In genomic region chr5:68368686-68369359, GRCh38 we compare ENCODE assay signal across 11 cellular contexts.
DNase-seq lines count a peak whose midpoint lies in the region; ATAC-seq and TF ChIP-seq lines count a peak whose summit lies in the region.
"Had no signal": no experiment of that assay in that cellular context is flagged by ENCODE, and none has a peak within 500 bp of the region (broad histone marks: within the 10 kb centered on the region; RNA-seq: fewer than 3 reads in every experiment).

No MANE protein-coding gene starts in this region.

- no peak for TF ChIP-seq POLR2A in HCT116 (IDR thresholded peaks at IDR 0.05; ENCODE audit: borderline replicate concordance, extremely low read depth, insufficient read depth, insufficient read length)

- no peaks in the 10 kb centered on the region for H4K20me1 ChIP-seq in HCT116 (ENCODE audit: insufficient read depth)
- H4K20me1 ChIP-seq in OCI-LY7 (ENCODE audit: insufficient read depth, low read length), result no peaks in the 10 kb centered on the region

- no peak for TF ChIP-seq CTCF in CD14-positive monocyte (IDR thresholded peaks at IDR 0.05)
- no peak for TF ChIP-seq CTCF in HCT116 (IDR thresholded peaks at IDR 0.05 in 2 of 3, conservative IDR thresholded peaks at IDR 0.05 in 1 of 3; ENCODE audit: borderline replicate concordance in 1 of 3, insufficient read depth in 1 of 3, low read depth in 2 of 3, low read length in 2 of 3)
- no peak for TF ChIP-seq CTCF in OCI-LY7 (conservative IDR thresholded peaks at IDR 0.05; ENCODE audit: low read length)
- no peak for TF ChIP-seq CTCF in GM13976 (IDR thresholded peaks at IDR 0.05; ENCODE audit: borderline replicate concordance, control extremely low read depth, extremely low read depth, insufficient read depth, missing control alignments)

- POLR2A ChIA-PET in HCT116 (lab: Charles Lee) (no interaction called here), OCI-LY7 (lab: Charles Lee) (interaction anchor here (0.6 to 0.7 kb wide), 2 partner anchors 782 to 825 kb away, joined by 3 to 4 read pairs; no protein-coding TSS in a partner anchor)

- H3K4me3 Mint-ChIP-seq in CD14-positive monocyte, result no peak overlapping the region
- H3K4me3 Mint-ChIP-seq in effector memory CD8-positive, alpha-beta T cell, result peak overlapping the region; percentile 56 to 68

- BruUV-seq in HCT116 (replicated peaks; lab: Mats Ljungman, UMichigan), result no TSS peak
- no TSS peak for BruUV-seq in OCI-LY7 (replicated peaks; lab: Mats Ljungman, UMichigan)

- H3K9me2 ChIP-seq in HCT116 (ENCODE audit: insufficient read depth), result no peaks in the 10 kb centered on the region
- no peaks in the 10 kb centered on the region for H3K9me2 ChIP-seq in OCI-LY7 (ENCODE audit: insufficient read depth, low read length)

- in situ Hi-C loops in GM13976 (cut with MboI; ENCODE audit: low sequenced_read_pairs, unreplicated experiment), result no loop called here

- H3K9me3 ChIP-seq in HCT116 (ENCODE audit: control insufficient read depth in 1 of 2, insufficient read depth in 1 of 2, low read depth in 1 of 2, low read length in 2 of 2) (no peaks in the 10 kb centered on the region), OCI-LY7 (ENCODE audit: low read length) (no peaks in the 10 kb centered on the region)
- H3K9me3 ChIP-seq: pancreas, SJSA1 had no signal

- H3K4me2 ChIP-seq in HCT116 (ENCODE audit: low read length) (peak overlapping the region; percentile 14; the same call in 1 of the 2 replicates), OCI-LY7 (ENCODE audit: low read length) (no peak overlapping the region)

- H3K4me3 ChIP-seq in HCT116 (replicated peaks in 1 of 2; ENCODE audit: low read depth in 1 of 2, low read length in 2 of 2), result no peak overlapping the region
- no peak overlapping the region for H3K4me3 ChIP-seq in OCI-LY7 (ENCODE audit: low read depth, low read length, poor library complexity, severe bottlenecking)
- H3K4me3 ChIP-seq: pancreas, SJSA1 had no signal

- H3K36me3 Mint-ChIP-seq in CD14-positive monocyte, result no peaks in the 10 kb centered on the region
- no peaks in the 10 kb centered on the region for H3K36me3 Mint-ChIP-seq in effector memory CD8-positive, alpha-beta T cell (ENCODE audit: insufficient read depth)

- H3K4me1 Mint-ChIP-seq in CD14-positive monocyte, result peaks cover 51% of the 10 kb centered on the region
- peaks cover 17 to 25% of the 10 kb centered on the region in 2 donors for H3K4me1 Mint-ChIP-seq in effector memory CD8-positive, alpha-beta T cell (ENCODE audit: low read depth in 2 of 2)

- no peaks in the 10 kb centered on the region for H3K27me3 ChIP-seq in HCT116 (ENCODE audit: insufficient read depth, low read length)
- H3K27me3 ChIP-seq: pancreas, SJSA1 had no signal

- intact Hi-C loops in CD14-positive monocyte (cut with micrococcal nuclease), result no loop called here
- intact Hi-C loops in HCT116 (cut with micrococcal nuclease), result no loop called here
- intact Hi-C loops in OCI-LY7 (cut with micrococcal nuclease; ENCODE audit: unreplicated experiment), result no loop called here

- H3K4me1 ChIP-seq in HCT116 (ENCODE audit: control insufficient read depth in 1 of 2, insufficient read depth in 2 of 2, low read length in 2 of 2), result peaks cover 0 to 12% of the 10 kb centered on the region in 2 experiments; a peak in 3 of 4 replicates
- peaks cover 10% of the 10 kb centered on the region for H3K4me1 ChIP-seq in OCI-LY7 (ENCODE audit: insufficient read depth, low read length, poor library complexity, severe bottlenecking)
- H3K4me1 ChIP-seq: SJSA1 had no signal

- H3K27me3 Mint-ChIP-seq in CD14-positive monocyte (ENCODE audit: low read depth in 3 of 3), result no peaks in the 10 kb centered on the region
- peaks cover 0 to 11% of the 10 kb centered on the region in 2 donors for H3K27me3 Mint-ChIP-seq in effector memory CD8-positive, alpha-beta T cell

- no peak overlapping the region for H3K27ac ChIP-seq in HCT116 (ENCODE audit: low read depth, low read length)
- no peak overlapping the region for H3K27ac ChIP-seq in OCI-LY7 (ENCODE audit: low read depth, low read length, poor library complexity, severe bottlenecking)
- H3K27ac ChIP-seq: pancreas, SJSA1 had no signal

- H3K36me3 ChIP-seq in HCT116 (ENCODE audit: control insufficient read depth in 1 of 2, insufficient read depth in 2 of 2, low read length in 2 of 2), result no peaks in the 10 kb centered on the region
- no peaks in the 10 kb centered on the region for H3K36me3 ChIP-seq in OCI-LY7 (ENCODE audit: insufficient read depth, low read length)
- H3K36me3 ChIP-seq: pancreas, SJSA1 had no signal

- DNase-seq in CD14-positive monocyte (ENCODE audit: low spot score) (no peak), HCT116 (ENCODE audit: low read depth, low spot score) (no peak), OCI-LY7 (ENCODE audit: low spot score) (no peak), GM13976 (ENCODE audit: low spot score) (no peak), NCI-H2196 treated with DMSO at 0.1 percent for 48 hours (lab: John Stamatoyannopoulos, UW; ENCODE audit: unreplicated experiment) (no peak)
- DNase-seq in effector memory CD8-positive, alpha-beta T cell, result no peak
- DNase-seq: hippocampal formation, pancreas had no signal

- CTCF ChIA-PET in HCT116 (lab: Charles Lee) (no interaction called here), OCI-LY7 (lab: Charles Lee; ENCODE audit: unreplicated experiment) (no interaction called here)

- H3K9ac ChIP-seq in HCT116 (ENCODE audit: low read length), result no peak overlapping the region

- no peak for TF ChIP-seq RAD21 in HCT116 (IDR thresholded peaks at IDR 0.05; ENCODE audit: low read depth)

- H3K79me2 ChIP-seq in HCT116 (ENCODE audit: insufficient read depth, low read length) (no peaks in the 10 kb centered on the region), OCI-LY7 (ENCODE audit: insufficient read depth, low read depth, low read length) (no peaks in the 10 kb centered on the region)

- peaks cover 0 to 2% (median 0%) of the 10 kb centered on the region in 7 donors for H3K9me3 Mint-ChIP-seq in CD14-positive monocyte
- no peaks in the 10 kb centered on the region for H3K9me3 Mint-ChIP-seq in effector memory CD8-positive, alpha-beta T cell

- ATAC-seq in HCT116 (peak; percentile 27; the same call in 1 of the 2 replicates), HG02870 (IDR thresholded peaks at IDR 0.05; ENCODE audit: unreplicated experiment) (no peak), GM21825 (IDR thresholded peaks at IDR 0.05; ENCODE audit: unreplicated experiment) (no peak)
- peak; percentile 55 for ATAC-seq in effector memory CD8-positive, alpha-beta T cell (replicated peaks)

- RAD21 ChIA-PET in HCT116 (lab: Charles Lee; ENCODE audit: low non-redundant PET in 1 of 2, low total read pairs in 2 of 2, uncharacterized antibody in 2 of 2, unreplicated experiment in 2 of 2), result no interaction called here

- H3K27ac Mint-ChIP-seq in CD14-positive monocyte, result peak overlapping the region; percentile 5 to 89 (median 74)
- peak overlapping the region; percentile 18 to 89 for H3K27ac Mint-ChIP-seq in effector memory CD8-positive, alpha-beta T cell

- H2AFZ ChIP-seq in HCT116 (ENCODE audit: low read depth, low read length, poor library complexity, severe bottlenecking) (peak overlapping the region; percentile 46), OCI-LY7 (ENCODE audit: low read length) (peak overlapping the region; percentile 41)

TF ChIP-seq in HCT116, 20 proteins besides CTCF, POLR2A, EP300 and RAD21:
- TF ChIP-seq SP1 (IDR thresholded peaks at IDR 0.05; ENCODE audit: low read depth) (no peak), FOSL1 (IDR thresholded peaks at IDR 0.05; ENCODE audit: low read depth) (no peak)

Comparison
In these comparisons a context has a peak if more than half of its experiments do, and no peak if none do; other contexts are left out.
1. H3K4me3 Mint-ChIP-seq: peak in effector memory CD8-positive, alpha-beta T cell (2 of 2); none in CD14-positive monocyte (0 of 2).
2. ATAC-seq: peak in HCT116 (single experiment) and effector memory CD8-positive, alpha-beta T cell (single experiment); none in HG02870 (single experiment) and GM21825 (single experiment).